In the genomic region with DNA sequence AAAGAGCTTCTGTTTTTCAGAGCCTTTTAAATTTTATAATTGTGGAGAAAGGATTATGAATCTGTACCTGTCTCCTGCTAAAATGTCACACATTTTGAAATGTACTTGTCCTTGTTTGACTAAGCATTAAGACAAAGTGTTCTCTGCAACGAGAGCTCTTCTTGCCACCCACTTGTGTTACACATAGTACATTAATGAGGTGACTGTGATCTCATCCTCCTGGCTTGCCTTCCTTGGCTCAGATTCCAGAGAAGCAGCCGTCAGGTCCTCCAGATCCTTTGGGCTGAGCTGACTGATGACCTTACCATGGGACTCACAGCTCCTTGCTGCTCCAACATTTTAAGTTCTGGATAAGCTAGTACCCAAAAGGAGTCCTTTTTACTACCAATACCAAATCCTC, we compare ENCODE assay signal across 10 cellular contexts.
A peak's percentile ranks its signal among the peaks of the same experiment; 100 is the strongest.
DNase-seq lines count a peak whose midpoint lies in the region; ATAC-seq and TF ChIP-seq lines count a peak whose summit lies in the region.
"Had no signal": no experiment of that assay in that cellular context is flagged by ENCODE, and none has a peak within 500 bp of the region (broad histone marks: within the 10 kb centered on the region; RNA-seq: fewer than 3 reads in every experiment).

No MANE protein-coding gene starts in this region.

- H3K27ac ChIP-seq in HEK293 (ENCODE audit: extremely low read depth, low read depth, low read length) (no peak overlapping the region), foreskin keratinocyte (no peak overlapping the region)

- peak overlapping the region; percentile 64 for H3K4me2 ChIP-seq in skeletal muscle satellite cell (ENCODE audit: low read length)

- POLR2A ChIA-PET in HEK293 (lab: Yijun Ruan, JAX), result interaction anchor here (0.8 to 1.0 kb wide), 3 partner anchors 16 to 293 kb away, joined by 3 to 4 read pairs (median 3); a partner anchor contains a TSS

- H3K4me3 ChIP-seq in HEK293 (ENCODE audit: low read depth, low read length) (no peak overlapping the region), skeletal muscle satellite cell (ENCODE audit: low read length) (peak overlapping the region; percentile 37), BE2C (ENCODE audit: low read depth, low read length) (no peak overlapping the region)
- H3K4me3 ChIP-seq: K562 had no signal

- H3K9me3 ChIP-seq in HEK293 (ENCODE audit: control insufficient read depth, insufficient read depth, low read depth, low read length), result no peaks in the 10 kb centered on the region
- H3K9me3 ChIP-seq in skeletal muscle satellite cell (replicated peaks; ENCODE audit: low read length), result no peaks in the 10 kb centered on the region
- no peaks in the 10 kb centered on the region for H3K9me3 ChIP-seq in BE2C

- H3K36me3 ChIP-seq in HEK293 (ENCODE audit: control insufficient read depth in 2 of 2, insufficient read depth in 1 of 2, low read length in 2 of 2), result no peaks in the 10 kb centered on the region
- H3K36me3 ChIP-seq in skeletal muscle satellite cell (ENCODE audit: insufficient read depth, low read length), result peaks cover 6% of the 10 kb centered on the region
- no peaks in the 10 kb centered on the region for H3K36me3 ChIP-seq in BE2C

- TF ChIP-seq CTCF in HEK293 (tag by site-specific recombination; IDR thresholded peaks at IDR 0.05) (no peak), foreskin keratinocyte (conservative IDR thresholded peaks at IDR 0.05) (no peak), BE2C (IDR thresholded peaks at IDR 0.05; ENCODE audit: low read depth, low read length) (no peak)

- TF ChIP-seq POLR2A in GM18505 (IDR thresholded peaks at IDR 0.05; ENCODE audit: borderline replicate concordance, extremely low read depth, insufficient read depth, insufficient read length), result no peak

- H3K4me1 ChIP-seq in HEK293 (ENCODE audit: control insufficient read depth, insufficient read depth, low read length) (no peaks in the 10 kb centered on the region), foreskin keratinocyte (peaks cover 30% of the 10 kb centered on the region), skeletal muscle satellite cell (ENCODE audit: control insufficient read depth, insufficient read depth, low read length) (peaks cover 71% of the 10 kb centered on the region), BE2C (no peaks in the 10 kb centered on the region)

- CTCF ChIA-PET in HEK293 (lab: Yijun Ruan, JAX), result interaction anchor here (0.6 to 1.1 kb wide), 3 partner anchors 18 to 778 kb away, joined by 3 to 5 read pairs (median 3); no protein-coding TSS in a partner anchor

- H3K27me3 ChIP-seq in foreskin keratinocyte (no peaks in the 10 kb centered on the region), skeletal muscle satellite cell (ENCODE audit: control insufficient read depth, insufficient read depth, low read length) (no peaks in the 10 kb centered on the region), BE2C (peaks cover 4% of the 10 kb centered on the region)

- DNase-seq in foreskin keratinocyte (peak; percentile 46 to 72), BE2C (no peak)
- DNase-seq in activated CD4-positive, alpha-beta T cell treated with anti-CD3 and anti-CD28 coated beads, Interleukin-2, amount 50 U/mL, for 1 hour, result no peak
- DNase-seq: H7 had no signal

- peak overlapping the region; percentile 73 for H3K9ac ChIP-seq in skeletal muscle satellite cell (ENCODE audit: low read depth, low read length)

- peak; percentile 87 for ATAC-seq in SK-N-SH treated with all-trans-retinoic acid at 6 μM for 48 hours
- peak; percentile 87 for ATAC-seq in foreskin keratinocyte
- ATAC-seq in GM18505 (IDR thresholded peaks at IDR 0.05; ENCODE audit: unreplicated experiment), result no peak
- ATAC-seq in HG03280 (IDR thresholded peaks at IDR 0.05; ENCODE audit: unreplicated experiment), result no peak
- ATAC-seq: K562 had no signal

TF ChIP-seq in HEK293, 187 proteins besides CTCF, POLR2A, EP300 and RAD21 (continues in another document):
- TF ChIP-seq ZNF248 (tag by site-specific recombination; IDR thresholded peaks at IDR 0.05) (no peak), ZBTB1 (tag by site-specific recombination; IDR thresholded peaks at IDR 0.05) (no peak), ZNF776 (tag by site-specific recombination; IDR thresholded peaks at IDR 0.05; ENCODE audit: borderline replicate concordance) (no peak), ZNF223 (tag by site-specific recombination; IDR thresholded peaks at IDR 0.05) (no peak), ZNF112 (tag by site-specific recombination; IDR thresholded peaks at IDR 0.05) (no peak), ZNF133 (tag by site-specific recombination; IDR thresholded peaks at IDR 0.05) (no peak), ZNF366 (tag by site-specific recombination; conservative IDR thresholded peaks at IDR 0.05) (0 out of 2 replicates have a peak, but pooled peaks have one; percentile 29)
- TF ChIP-seq, protein P1, sequence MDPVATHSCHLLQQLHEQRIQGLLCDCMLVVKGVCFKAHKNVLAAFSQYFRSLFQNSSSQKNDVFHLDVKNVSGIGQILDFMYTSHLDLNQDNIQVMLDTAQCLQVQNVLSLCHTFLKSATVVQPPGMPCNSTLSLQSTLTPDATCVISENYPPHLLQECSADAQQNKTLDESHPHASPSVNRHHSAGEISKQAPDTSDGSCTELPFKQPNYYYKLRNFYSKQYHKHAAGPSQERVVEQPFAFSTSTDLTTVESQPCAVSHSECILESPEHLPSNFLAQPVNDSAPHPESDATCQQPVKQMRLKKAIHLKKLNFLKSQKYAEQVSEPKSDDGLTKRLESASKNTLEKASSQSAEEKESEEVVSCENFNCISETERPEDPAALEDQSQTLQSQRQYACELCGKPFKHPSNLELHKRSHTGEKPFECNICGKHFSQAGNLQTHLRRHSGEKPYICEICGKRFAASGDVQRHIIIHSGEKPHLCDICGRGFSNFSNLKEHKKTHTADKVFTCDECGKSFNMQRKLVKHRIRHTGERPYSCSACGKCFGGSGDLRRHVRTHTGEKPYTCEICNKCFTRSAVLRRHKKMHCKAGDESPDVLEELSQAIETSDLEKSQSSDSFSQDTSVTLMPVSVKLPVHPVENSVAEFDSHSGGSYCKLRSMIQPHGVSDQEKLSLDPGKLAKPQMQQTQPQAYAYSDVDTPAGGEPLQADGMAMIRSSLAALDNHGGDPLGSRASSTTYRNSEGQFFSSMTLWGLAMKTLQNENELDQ (tag by site-specific recombination; IDR thresholded peaks at IDR 0.05; ENCODE audit: low read depth), result no peak

TF ChIP-seq in SK-N-SH treated with all-trans-retinoic acid at 6 μM for 48 hours, 23 proteins besides CTCF, POLR2A, EP300 and RAD21 (continues in another document):
- TF ChIP-seq SNAI2 (CRISPR knock-in tag; IDR thresholded peaks at IDR 0.05), result no peak
- TF ChIP-seq ZC3H10 (CRISPR knock-in tag; IDR thresholded peaks at IDR 0.05), result no peak
- TF ChIP-seq, protein P2, sequence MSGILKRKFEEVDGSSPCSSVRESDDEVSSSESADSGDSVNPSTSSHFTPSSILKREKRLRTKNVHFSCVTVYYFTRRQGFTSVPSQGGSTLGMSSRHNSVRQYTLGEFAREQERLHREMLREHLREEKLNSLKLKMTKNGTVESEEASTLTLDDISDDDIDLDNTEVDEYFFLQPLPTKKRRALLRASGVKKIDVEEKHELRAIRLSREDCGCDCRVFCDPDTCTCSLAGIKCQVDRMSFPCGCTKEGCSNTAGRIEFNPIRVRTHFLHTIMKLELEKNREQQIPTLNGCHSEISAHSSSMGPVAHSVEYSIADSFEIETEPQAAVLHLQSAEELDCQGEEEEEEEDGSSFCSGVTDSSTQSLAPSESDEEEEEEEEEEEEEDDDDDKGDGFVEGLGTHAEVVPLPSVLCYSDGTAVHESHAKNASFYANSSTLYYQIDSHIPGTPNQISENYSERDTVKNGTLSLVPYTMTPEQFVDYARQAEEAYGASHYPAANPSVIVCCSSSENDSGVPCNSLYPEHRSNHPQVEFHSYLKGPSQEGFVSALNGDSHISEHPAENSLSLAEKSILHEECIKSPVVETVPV (CRISPR knock-in tag; IDR thresholded peaks at IDR 0.05), result no peak
- TF ChIP-seq, protein P3, sequence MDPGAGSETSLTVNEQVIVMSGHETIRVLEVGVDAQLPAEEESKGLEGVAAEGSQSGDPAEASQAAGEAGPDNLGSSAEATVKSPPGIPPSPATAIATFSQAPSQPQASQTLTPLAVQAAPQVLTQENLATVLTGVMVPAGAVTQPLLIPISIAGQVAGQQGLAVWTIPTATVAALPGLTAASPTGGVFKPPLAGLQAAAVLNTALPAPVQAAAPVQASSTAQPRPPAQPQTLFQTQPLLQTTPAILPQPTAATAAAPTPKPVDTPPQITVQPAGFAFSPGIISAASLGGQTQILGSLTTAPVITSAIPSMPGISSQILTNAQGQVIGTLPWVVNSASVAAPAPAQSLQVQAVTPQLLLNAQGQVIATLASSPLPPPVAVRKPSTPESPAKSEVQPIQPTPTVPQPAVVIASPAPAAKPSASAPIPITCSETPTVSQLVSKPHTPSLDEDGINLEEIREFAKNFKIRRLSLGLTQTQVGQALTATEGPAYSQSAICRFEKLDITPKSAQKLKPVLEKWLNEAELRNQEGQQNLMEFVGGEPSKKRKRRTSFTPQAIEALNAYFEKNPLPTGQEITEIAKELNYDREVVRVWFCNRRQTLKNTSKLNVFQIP (CRISPR knock-in tag; IDR thresholded peaks at IDR 0.05; ENCODE audit: borderline replicate concordance, low read depth), result no peak
- TF ChIP-seq PPARA (CRISPR knock-in tag; IDR thresholded peaks at IDR 0.05; ENCODE audit: borderline replicate concordance), result no peak
- no peak for TF ChIP-seq RARB (CRISPR knock-in tag; IDR thresholded peaks at IDR 0.05)
- TF ChIP-seq ZFP30 (CRISPR knock-in tag; IDR thresholded peaks at IDR 0.05), result no peak
- TF ChIP-seq, protein P4, sequence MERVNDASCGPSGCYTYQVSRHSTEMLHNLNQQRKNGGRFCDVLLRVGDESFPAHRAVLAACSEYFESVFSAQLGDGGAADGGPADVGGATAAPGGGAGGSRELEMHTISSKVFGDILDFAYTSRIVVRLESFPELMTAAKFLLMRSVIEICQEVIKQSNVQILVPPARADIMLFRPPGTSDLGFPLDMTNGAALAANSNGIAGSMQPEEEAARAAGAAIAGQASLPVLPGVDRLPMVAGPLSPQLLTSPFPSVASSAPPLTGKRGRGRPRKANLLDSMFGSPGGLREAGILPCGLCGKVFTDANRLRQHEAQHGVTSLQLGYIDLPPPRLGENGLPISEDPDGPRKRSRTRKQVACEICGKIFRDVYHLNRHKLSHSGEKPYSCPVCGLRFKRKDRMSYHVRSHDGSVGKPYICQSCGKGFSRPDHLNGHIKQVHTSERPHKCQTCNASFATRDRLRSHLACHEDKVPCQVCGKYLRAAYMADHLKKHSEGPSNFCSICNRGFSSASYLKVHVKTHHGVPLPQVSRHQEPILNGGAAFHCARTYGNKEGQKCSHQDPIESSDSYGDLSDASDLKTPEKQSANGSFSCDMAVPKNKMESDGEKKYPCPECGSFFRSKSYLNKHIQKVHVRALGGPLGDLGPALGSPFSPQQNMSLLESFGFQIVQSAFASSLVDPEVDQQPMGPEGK (CRISPR knock-in tag; IDR thresholded peaks at IDR 0.05; ENCODE audit: borderline replicate concordance), result no peak

Comparison
In these comparisons a context has a peak if more than half of its experiments do, and no peak if none do; other contexts are left out.
1. ATAC-seq: peak in SK-N-SH treated with all-trans-retinoic acid at 6 μM for 48 hours (single experiment) and foreskin keratinocyte (single experiment); none in GM18505 (single experiment) and HG03280 (single experiment).
2. DNase-seq: peak in foreskin keratinocyte (2 of 2); none in activated CD4-positive, alpha-beta T cell treated with anti-CD3 and anti-CD28 coated beads, Interleukin-2, amount 50 U/mL, for 1 hour (single experiment) and BE2C (single experiment).